Comparison of ENCODE assay signal across 26 cellular contexts in the genomic region with DNA sequence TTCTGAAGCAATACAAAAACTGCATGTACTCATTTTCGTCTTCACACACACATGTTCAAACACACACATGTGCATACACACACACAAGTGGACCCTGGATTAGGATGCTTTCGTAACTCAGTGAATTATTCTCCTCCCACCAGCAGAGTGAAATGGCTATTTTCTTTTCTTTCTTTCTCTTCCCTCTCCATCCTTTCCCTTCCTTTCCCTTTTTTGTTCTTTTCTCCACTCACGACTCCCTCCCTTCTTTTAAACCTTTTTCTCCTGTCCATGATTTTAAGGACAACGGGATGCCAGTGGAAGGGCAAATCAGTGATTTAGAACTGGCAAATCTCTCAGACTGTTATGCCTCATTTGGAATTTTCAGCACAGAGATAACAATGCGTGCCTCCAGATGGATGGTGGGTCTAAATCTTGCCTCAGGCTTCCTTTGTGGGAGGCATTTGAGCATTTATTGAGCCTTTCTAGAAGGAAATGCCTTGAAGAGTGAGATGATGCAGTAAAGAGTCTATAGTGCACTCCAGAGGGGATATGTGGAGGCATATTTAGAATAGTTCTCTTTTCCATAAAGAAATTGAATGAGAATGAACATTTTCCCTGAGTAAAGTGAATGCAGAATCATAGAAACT.
"Had no signal": no experiment of that assay in that cellular context is flagged by ENCODE, and none has a peak within 500 bp of the region (broad histone marks: within the 10 kb centered on the region; RNA-seq: fewer than 3 reads in every experiment).

No MANE protein-coding gene starts in this region.

- H3K27ac Mint-ChIP-seq: activated CD4-positive, alpha-beta memory T cell treated with anti-CD3 and anti-CD28 coated beads for 36 hours; activated CD4-positive, alpha-beta T cell treated with anti-CD3 and anti-CD28 coated beads, Interleukin-2, amount 10 ng/mL, durations not matched to agents 24 days and 14 days; activated naive CD4-positive, alpha-beta T cell treated with anti-CD3 and anti-CD28 coated beads, Interleukin-2, amount 10 ng/mL, durations not matched to agents 7 days and 5 days; activated T-cell treated with anti-CD3 and anti-CD28 coated beads, Interleukin-2, amount 50 U/mL, for 24 hours; dendritic cell treated with granulocyte-macrophage colony-stimulating factor and Interleukin-4, amounts not matched to agents 40 ng/mL and 50 ng/mL, for 4 days; endodermal cell; natural killer cell treated with Interleukin-12 subunit alpha and Interleukin-12 subunit beta and Interleukin-15 and Interleukin-18, amount 100 ng/mL, for 72 hours had no signal

- H3K27ac ChIP-seq: foreskin keratinocyte, left lung, lower lobe of right lung, right lobe of liver, tibial nerve, uterus, WERI-Rb-1 had no signal

- H3K36me3 Mint-ChIP-seq: activated CD4-positive, alpha-beta memory T cell treated with anti-CD3 and anti-CD28 coated beads for 36 hours; activated naive CD4-positive, alpha-beta T cell treated with anti-CD3 and anti-CD28 coated beads, Interleukin-2, amount 10 ng/mL, durations not matched to agents 7 days and 5 days; natural killer cell treated with Interleukin-12 subunit alpha and Interleukin-12 subunit beta and Interleukin-15 and Interleukin-18, amount 100 ng/mL, for 72 hours had no signal

- H3K4me3 ChIP-seq: left lung, lower lobe of right lung, mucosa of descending colon, right lobe of liver, tibial nerve, uterus had no signal

- H3K27me3 ChIP-seq: foreskin keratinocyte, left lung, right lobe of liver, tibial nerve, uterus had no signal

- H3K4me1 ChIP-seq: lower lobe of right lung, right lobe of liver, tibial nerve, uterus had no signal

- H3K4me3 Mint-ChIP-seq: activated CD4-positive, alpha-beta memory T cell treated with anti-CD3 and anti-CD28 coated beads for 36 hours; activated CD4-positive, alpha-beta T cell treated with anti-CD3 and anti-CD28 coated beads, Interleukin-2, amount 10 ng/mL, durations not matched to agents 24 days and 14 days; activated naive CD4-positive, alpha-beta T cell treated with anti-CD3 and anti-CD28 coated beads, Interleukin-2, amount 10 ng/mL, durations not matched to agents 7 days and 5 days; activated T-cell treated with anti-CD3 and anti-CD28 coated beads, Interleukin-2, amount 50 U/mL, for 24 hours; central memory CD8-positive, alpha-beta T cell; dendritic cell treated with granulocyte-macrophage colony-stimulating factor and Interleukin-4, amounts not matched to agents 40 ng/mL and 50 ng/mL, for 4 days; endodermal cell; natural killer cell treated with Interleukin-12 subunit alpha and Interleukin-12 subunit beta and Interleukin-15 and Interleukin-18, amount 100 ng/mL, for 72 hours had no signal

- ATAC-seq: activated CD4-positive, CD25-positive, alpha-beta regulatory T cell treated with anti-CD3 and anti-CD28 coated beads, Interleukin-2, amount 50 U/mL, for 24 hours; esophagus mucosa; foreskin keratinocyte; left lung; lower lobe of right lung; mucosa of descending colon; natural killer cell treated with Interleukin-12 subunit alpha and Interleukin-12 subunit beta and Interleukin-15 and Interleukin-18, amount 100 ng/mL, for 72 hours; right lobe of liver had no signal

- H3K4me1 Mint-ChIP-seq: activated CD4-positive, alpha-beta T cell treated with anti-CD3 and anti-CD28 coated beads, Interleukin-2, amount 10 ng/mL, durations not matched to agents 24 days and 14 days; activated naive CD4-positive, alpha-beta T cell treated with anti-CD3 and anti-CD28 coated beads, Interleukin-2, amount 10 ng/mL, durations not matched to agents 7 days and 5 days; central memory CD8-positive, alpha-beta T cell; endodermal cell had no signal

- H3K36me3 ChIP-seq: left lung, lower lobe of right lung, right lobe of liver, tibial nerve, uterus, WERI-Rb-1 had no signal

- FAIRE-seq: bronchial epithelial cell, islet of Langerhans had no signal

- DNase-seq: activated CD4-positive, alpha-beta memory T cell treated with anti-CD3 and anti-CD28 coated beads for 36 hours; activated CD4-positive, alpha-beta T cell treated with anti-CD3 and anti-CD28 coated beads, Interleukin-2, amount 10 ng/mL, durations not matched to agents 24 days and 14 days; activated CD8-positive, alpha-beta memory T cell treated with anti-CD3 and anti-CD28 coated beads, Interleukin-2, amount 50 U/mL, for 48 hours; activated gamma-delta T cell; activated naive CD4-positive, alpha-beta T cell treated with anti-CD3 and anti-CD28 coated beads, Interleukin-2, amount 10 ng/mL, durations not matched to agents 7 days and 5 days; activated T-cell treated with anti-CD3 and anti-CD28 coated beads, Interleukin-2, amount 50 U/mL, for 24 hours; endodermal cell; foreskin keratinocyte; left lung; lower lobe of right lung; mesendoderm; mucosa of descending colon; right lobe of liver; stimulated activated CD4-positive, alpha-beta T cell treated with anti-CD3 and anti-CD28 coated beads, Interleukin-2, amount 100 ng/mL, for 48 hours; stimulated activated naive CD4-positive, alpha-beta T cell treated with Interleukin-2 at 50 U/mL for 16 hours; T-helper 9 cell; uterus; WERI-Rb-1 had no signal

- H3K9me3 Mint-ChIP-seq: activated naive CD4-positive, alpha-beta T cell treated with anti-CD3 and anti-CD28 coated beads, Interleukin-2, amount 10 ng/mL, durations not matched to agents 7 days and 5 days; natural killer cell treated with Interleukin-12 subunit alpha and Interleukin-12 subunit beta and Interleukin-15 and Interleukin-18, amount 100 ng/mL, for 72 hours had no signal

- H3K9me3 ChIP-seq: lower lobe of right lung, mucosa of descending colon, right lobe of liver, tibial nerve, uterus had no signal
